In genomic region chr1:209057083-209057482, GRCh38 we compare ENCODE assay signal across 29 cellular contexts.
"Had no signal": no experiment of that assay in that cellular context is flagged by ENCODE, and none has a peak within 500 bp of the region (broad histone marks: within the 10 kb centered on the region; RNA-seq: fewer than 3 reads in every experiment).

No MANE protein-coding gene starts in this region.

- H3K4me3 ChIP-seq: adrenal gland, ascending aorta, body of pancreas, cardiac muscle cell had no signal

- H3K36me3 ChIP-seq: adrenal gland, ascending aorta, brain microvascular endothelial cell, cardiac muscle cell had no signal

- H3K27me3 ChIP-seq: adrenal gland, ascending aorta, body of pancreas, brain microvascular endothelial cell, cardiac muscle cell had no signal

- H3K9me3 ChIP-seq: adrenal gland, body of pancreas had no signal

- H3K4me1 ChIP-seq: adrenal gland, ascending aorta, body of pancreas had no signal

- H3K27ac ChIP-seq: adrenal gland, ascending aorta, body of pancreas, brain microvascular endothelial cell, cardiac muscle cell had no signal

- DNase-seq: activated effector memory CD4-positive, alpha-beta T cell treated with anti-CD3 and anti-CD28 coated beads, Interleukin-2, amount 50 U/mL, for 16 hours; activated effector memory CD4-positive, alpha-beta T cell treated with Interleukin-2 at 50 U/mL for 16 hours; activated gamma-delta T cell; activated gamma-delta T cell treated with Interleukin-2 at 50 U/mL for 16 hours; activated naive CD4-positive, alpha-beta T cell; activated naive CD4-positive, alpha-beta T cell treated with anti-CD3 and anti-CD28 coated beads for 36 hours; activated naive CD4-positive, alpha-beta T cell treated with anti-CD3 and anti-CD28 coated beads, Interleukin-2, amount 10 ng/mL, durations not matched to agents 7 days and 5 days; activated naive CD4-positive, alpha-beta T cell treated with anti-CD3 and anti-CD28 coated beads, Interleukin-2, amount 50 U/mL, for 16 hours; activated naive CD4-positive, alpha-beta T cell treated with Interleukin-2 at 50 U/mL for 16 hours; activated naive CD8-positive, alpha-beta T cell treated with anti-CD3 and anti-CD28 coated beads for 36 hours; activated naive CD8-positive, alpha-beta T cell treated with anti-CD3 and anti-CD28 coated beads, Interleukin-2, amount 10 ng/mL, durations not matched to agents 7 days and 5 days; activated naive CD8-positive, alpha-beta T cell treated with anti-CD3 and anti-CD28 coated beads, Interleukin-2, amount 50 U/mL, for 24 hours; activated T-cell treated with anti-CD3 and anti-CD28 coated beads, Interleukin-2, amount 50 U/mL, for 1 hour; activated T-cell treated with anti-CD3 and anti-CD28 coated beads, Interleukin-2, amount 50 U/mL, for 24 hours; activated T-cell treated with anti-CD3 and anti-CD28 coated beads, Interleukin-2, amount 50 U/mL, for 4 hours; activated T-cell treated with anti-CD3 and anti-CD28 coated beads, Interleukin-2, amount 50 U/mL, for 48 hours; activated T-cell treated with anti-CD3 and anti-CD28 coated beads, Interleukin-2, amount 50 U/mL, for 72 hours; adrenal gland; amniotic stem cell; amygdala; anterior cingulate cortex; aorta; body of pancreas; brain microvascular endothelial cell; caudate nucleus; central memory CD4-positive, alpha-beta T cell; cerebellar nuclear complex had no signal
